ENCODE assay signal across 13 cellular contexts in genomic region chr12:108722463-108722862, GRCh38. TPM values are rescaled to one million over a fixed set of nuclear protein-coding genes. Genes with fewer than 3 reads are reported as not detected.
DNase-seq lines count a peak whose midpoint lies in the region; ATAC-seq, FAIRE-seq and TF ChIP-seq lines count a peak whose summit lies in the region.
"Had no signal": no experiment of that assay in that cellular context is flagged by ENCODE, and none has a peak within 500 bp of the region (broad histone marks: within the 10 kb centered on the region; RNA-seq: fewer than 3 reads in every experiment).

No MANE protein-coding gene starts in this region.

- H3K4me1 ChIP-seq in lung (ENCODE audit: control insufficient read depth in 2 of 2, insufficient read depth in 2 of 2, low read length in 2 of 2) (peaks cover 10 to 37% of the 10 kb centered on the region in 2 donors), subcutaneous abdominal adipose tissue (ENCODE audit: control insufficient read depth in 5 of 5, insufficient read depth in 5 of 5, low read length in 5 of 5) (peaks cover 2 to 59% (median 49%) of the 10 kb centered on the region in 5 donors), kidney (ENCODE audit: control insufficient read depth in 1 of 2, insufficient read depth in 1 of 2, low read depth in 1 of 2, low read length in 2 of 2) (peaks cover 0 to 2% of the 10 kb centered on the region in 2 donors)

- WGBS in lung, 2 donors = 58 to 80% methylated on average over 1 of the region's 1 CpG

- DNase-seq in HL-60 (ENCODE audit: low read depth in 1 of 2, low spot score in 1 of 2) = no peak
- peak; percentile 33 for DNase-seq in astrocyte of the spinal cord (ENCODE audit: low read depth, low spot score)
- no peak for DNase-seq in lung (ENCODE audit: low spot score)
- no peak for DNase-seq in DMS53 treated with DMSO at 0.1 percent for 48 hours (lab: John Stamatoyannopoulos, UW; ENCODE audit: unreplicated experiment)
- DNase-seq in kidney = no peak
- DNase-seq in midbrain (lab: John Stamatoyannopoulos, UW) = no peak
- DNase-seq in activated naive CD4-positive, alpha-beta T cell (lab: John Stamatoyannopoulos, UW) = no peak
- DNase-seq: activated CD4-positive, alpha-beta T cell treated with anti-CD3 and anti-CD28 coated beads for 1 hour; cerebellar nuclear complex; NCI-H1417; retina had no signal

- H3K36me3 ChIP-seq in lung (ENCODE audit: control insufficient read depth in 2 of 2, insufficient read depth in 2 of 2, low read length in 2 of 2) (no peaks in the 10 kb centered on the region), subcutaneous abdominal adipose tissue (ENCODE audit: control insufficient read depth in 5 of 5, insufficient read depth in 5 of 5, low read length in 5 of 5) (peaks cover 0 to under 1% (median under 1%) of the 10 kb centered on the region in 5 donors), kidney (ENCODE audit: control insufficient read depth in 1 of 2, insufficient read depth in 2 of 2, low read length in 2 of 2) (no peaks in the 10 kb centered on the region)

- ATAC-seq in lung (ENCODE audit: insufficient read depth, low FRiP score) = no peak

- no peak for TF ChIP-seq CTCF in HL-60 (IDR thresholded peaks at IDR 0.05; ENCODE audit: insufficient read depth, low read length)
- TF ChIP-seq CTCF in astrocyte of the spinal cord (IDR thresholded peaks at IDR 0.05; ENCODE audit: low read depth, low read length) = no peak
- no peak for TF ChIP-seq CTCF in lung (IDR thresholded peaks at IDR 0.05; ENCODE audit: control extremely low read depth, extremely low read depth)
- TF ChIP-seq CTCF in kidney (IDR thresholded peaks at IDR 0.05; ENCODE audit: borderline replicate concordance, extremely low read depth, insufficient read depth) = no peak

- in situ Hi-C loops in astrocyte of the spinal cord (cut with HindIII; ENCODE audit: low sequenced_read_pairs) = no loop called here

- H3K27ac ChIP-seq in HL-60 (replicated peaks) (peak overlapping the region; percentile 59), lung (ENCODE audit: low read depth in 1 of 2, low read length in 1 of 2) (peak overlapping the region; percentile 51 to 89), subcutaneous abdominal adipose tissue (ENCODE audit: low read depth, low read length) (peak overlapping the region; percentile 88), kidney (ENCODE audit: low read depth in 2 of 2, low read length in 2 of 2) (peak overlapping the region in 1 of 2 donors; percentile 44)

- H3K27me3 ChIP-seq in HL-60 (ENCODE audit: insufficient read depth, poor library complexity, severe bottlenecking) = no peaks in the 10 kb centered on the region
- no peaks in the 10 kb centered on the region for H3K27me3 ChIP-seq in lung (ENCODE audit: control insufficient read depth, insufficient read depth)
- H3K27me3 ChIP-seq in subcutaneous abdominal adipose tissue (ENCODE audit: control insufficient read depth in 5 of 5, insufficient read depth in 4 of 5, low read length in 5 of 5) = no peaks in the 10 kb centered on the region

- FAIRE-seq in kidney (lab: Jason Lieb, UNC) = no peak
- FAIRE-seq: GM12891 had no signal

- intact Hi-C loops in kidney (cut with DNase I) = no loop called here

- H3K9me3 ChIP-seq in lung (ENCODE audit: control insufficient read depth in 2 of 2, insufficient read depth in 1 of 2, low read length in 1 of 2) (no peaks in the 10 kb centered on the region), subcutaneous abdominal adipose tissue (ENCODE audit: control insufficient read depth in 5 of 5, low read length in 5 of 5) (no peaks in the 10 kb centered on the region), kidney (ENCODE audit: control insufficient read depth in 1 of 2, low read length in 2 of 2) (no peaks in the 10 kb centered on the region)

- no peak overlapping the region for H3K4me3 ChIP-seq in HL-60 (replicated peaks; ENCODE audit: insufficient read depth, low read length)
- no peak overlapping the region for H3K4me3 ChIP-seq in astrocyte of the spinal cord (ENCODE audit: low read depth, low read length)
- H3K4me3 ChIP-seq in lung = no peak overlapping the region
- H3K4me3 ChIP-seq in subcutaneous abdominal adipose tissue (ENCODE audit: low read depth in 1 of 5, low read length in 5 of 5) = no peak overlapping the region
- H3K4me3 ChIP-seq in kidney (ENCODE audit: low read length in 2 of 2) = no peak overlapping the region

- H3K9ac ChIP-seq in subcutaneous abdominal adipose tissue (ENCODE audit: low read length in 5 of 5) (peak overlapping the region in 4 of 5 donors; percentile 1 to 36 (median 26)), kidney (ENCODE audit: low read length in 2 of 2) (no peak overlapping the region)

RNA-seq across cellular contexts. Expression of gene CORO1C, which starts 8.9 kb away (rescaled TPM):
- total RNA-seq in lung = 100 to 1,000 TPM; 117 to 227 TPM
- 10 to 100 TPM; 36.4 to 93.5 TPM for polyA plus RNA-seq in lung
- 104 TPM for total RNA-seq in kidney
- 16.6 TPM for polyA plus RNA-seq in kidney (ENCODE audit: insufficient read depth, low read depth, low replicate concordance)

Comparison
In these comparisons a context has a peak if more than half of its experiments do, and no peak if none do; other contexts are left out.
1. H3K9ac ChIP-seq: peak in subcutaneous abdominal adipose tissue (4 of 5); none in kidney (0 of 2).